8 cellular contexts compared by ENCODE assay signal in the genomic region with DNA sequence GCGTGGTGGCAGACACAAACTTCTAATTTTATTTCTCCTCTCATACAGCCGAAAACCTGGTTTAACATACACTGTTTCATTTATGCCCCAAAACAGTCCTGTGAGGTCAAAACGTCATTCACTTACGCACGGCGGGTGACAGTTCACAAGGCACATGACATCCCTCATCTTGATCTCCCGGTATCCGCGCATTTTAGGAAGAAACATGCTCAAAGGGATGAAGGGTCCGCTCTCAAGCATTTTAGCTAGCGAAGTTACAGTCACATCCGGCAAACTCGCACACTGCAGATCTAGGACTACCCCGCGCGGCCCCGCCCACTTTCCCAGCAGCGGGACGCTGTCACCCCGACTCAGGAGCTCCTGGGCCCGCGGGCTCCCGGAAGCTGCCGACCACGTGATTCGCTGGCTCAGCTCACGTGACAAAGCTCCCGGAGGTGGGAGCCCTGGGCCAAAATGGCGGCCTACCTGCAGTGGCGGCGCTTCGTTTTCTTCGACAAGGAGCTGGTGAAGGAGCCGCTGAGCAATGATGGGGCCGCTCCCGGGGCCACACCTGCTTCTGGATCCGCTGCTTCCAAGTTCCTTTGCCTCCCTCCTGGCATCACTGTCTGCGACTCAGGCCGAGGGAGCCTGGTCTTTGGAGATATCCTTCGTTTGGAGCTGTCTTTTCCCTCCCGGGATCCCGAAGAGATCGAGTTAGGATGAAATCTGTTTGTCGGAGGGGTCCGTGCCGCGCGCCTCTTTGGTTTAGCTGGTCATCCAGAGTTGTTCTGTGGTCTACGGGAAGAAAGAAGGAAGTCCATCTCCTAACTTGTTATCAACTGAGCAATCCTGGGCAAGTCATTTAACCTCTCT. TPM values are rescaled to one million over a fixed set of nuclear protein-coding genes. Genes with fewer than 3 reads are reported as not detected.
DNase-seq lines count a peak whose midpoint lies in the region; ATAC-seq and TF ChIP-seq lines count a peak whose summit lies in the region.

TSS of gene VPS11 (plus strand) at position 448 of the 852 bp plus-strand sequence. CDS start at position 454, 6 bp downstream.

- no peaks in the 10 kb centered on the region for H3K27me3 ChIP-seq in left ventricle myocardium inferior (ENCODE audit: low read depth)
- H3K27me3 ChIP-seq in prostate gland (replicated peaks; ENCODE audit: insufficient read depth), result no peaks in the 10 kb centered on the region

- H3K27ac Mint-ChIP-seq in T-helper 17 cell, result peak within 1 kb of the TSS; percentile 100

- in situ Hi-C loops in GM13977 (cut with MboI; ENCODE audit: low pct_unique_long_range_greater_than_20kb, low sequenced_read_pairs, unreplicated experiment), result no loop called here

- H3K4me1 ChIP-seq in left ventricle myocardium inferior (peaks cover 44% of the 10 kb centered on the region), prostate gland (replicated peaks) (peaks cover 9% of the 10 kb centered on the region), urinary bladder (ENCODE audit: insufficient read depth) (no peaks in the 10 kb centered on the region)

- TF ChIP-seq CTCF in GM13977 (IDR thresholded peaks at IDR 0.05; ENCODE audit: extremely low read depth, insufficient read depth, missing control alignments), result no peak
- TF ChIP-seq CTCF in left ventricle myocardium inferior (IDR thresholded peaks at IDR 0.05; ENCODE audit: borderline replicate concordance), result no peak
- TF ChIP-seq CTCF in prostate gland (IDR thresholded peaks at IDR 0.05), result peak in 1 of 4 experiments; percentile 20

- WGBS in prostate gland, result under 1% methylated on average over 49 of the region's 49 CpGs
- WGBS in urinary bladder, result under 1% methylated on average over 49 of the region's 49 CpGs

- no peaks in the 10 kb centered on the region for H3K27me3 Mint-ChIP-seq in T-helper 17 cell

- peaks cover under 1% of the 10 kb centered on the region for H3K36me3 Mint-ChIP-seq in T-helper 17 cell (ENCODE audit: low read depth)

- H3K27ac ChIP-seq in left ventricle myocardium inferior (replicated peaks), result peak within 1 kb of the TSS; percentile 91
- peak within 1 kb of the TSS; percentile 74 to 86 for H3K27ac ChIP-seq in prostate gland
- H3K27ac ChIP-seq in urinary bladder (ENCODE audit: low read depth), result peak within 1 kb of the TSS; percentile 78

- intact Hi-C loops in left ventricle myocardium inferior (cut with micrococcal nuclease), result no loop called here
- intact Hi-C loops in prostate gland (cut with DNase I), result no loop called here

- ATAC-seq in HG02870 (IDR thresholded peaks at IDR 0.05; ENCODE audit: unreplicated experiment), result peak; percentile 92
- peak; percentile 92 for ATAC-seq in T-helper 17 cell

- H3K4me3 ChIP-seq in left ventricle myocardium inferior (peak within 1 kb of the TSS; percentile 94), prostate gland (peak within 1 kb of the TSS; percentile 54 to 90), urinary bladder (ENCODE audit: low read depth, low read length) (peak within 1 kb of the TSS; percentile 71)

- H3K9me3 ChIP-seq in T-helper 17 cell (ENCODE audit: control insufficient read depth, low read length, poor library complexity, severe bottlenecking), result no peaks in the 10 kb centered on the region
- no peaks in the 10 kb centered on the region for H3K9me3 ChIP-seq in left ventricle myocardium inferior (replicated peaks)
- H3K9me3 ChIP-seq in prostate gland, result no peaks in the 10 kb centered on the region

- peaks cover 32% of the 10 kb centered on the region for H3K36me3 ChIP-seq in left ventricle myocardium inferior
- peaks cover 0 to 3% of the 10 kb centered on the region in 2 donors for H3K36me3 ChIP-seq in prostate gland
- H3K36me3 ChIP-seq in urinary bladder (ENCODE audit: insufficient read depth), result peaks cover 3% of the 10 kb centered on the region

- peaks cover 30% of the 10 kb centered on the region for H3K4me1 Mint-ChIP-seq in T-helper 17 cell

- peak; percentile 65 for TF ChIP-seq POLR2A in prostate gland (IDR thresholded peaks at IDR 0.05)

- DNase-seq in GM13977 (ENCODE audit: low spot score), result peak; percentile 97
- peak; percentile 43 for DNase-seq in NCI-H1694 treated with DMSO at 0.1 percent for 48 hours (lab: John Stamatoyannopoulos, UW)
- peak; percentile 91 to 99 (median 97) for DNase-seq in T-helper 17 cell
- peak; percentile 80 to 97 (median 92) for DNase-seq in amygdala (lab: John Stamatoyannopoulos, UW)
- DNase-seq in left ventricle myocardium inferior, result peak; percentile 99
- DNase-seq in prostate gland (ENCODE audit: low spot score), result peak; percentile 98

- peak within 1 kb of the TSS; percentile 93 for H3K4me3 Mint-ChIP-seq in T-helper 17 cell

RNA-seq across cellular contexts. Expression of gene VPS11, which starts in this region (rescaled TPM):
- 10 to 100 TPM; 58.3 to 68.0 TPM for total RNA-seq in T-helper 17 cell
- 22.0 TPM for total RNA-seq in left ventricle myocardium inferior
- 10 to 100 TPM; 41.1 to 49.1 TPM for total RNA-seq in prostate gland
- 20.2 TPM for total RNA-seq in urinary bladder
- 41.9 TPM for polyA plus RNA-seq in urinary bladder

Comparison
In these comparisons a context has a peak if more than half of its experiments do, and no peak if none do; other contexts are left out.
1. Peak in every context shown above with its lines: DNase-seq, ATAC-seq, H3K4me3 ChIP-seq and H3K27ac ChIP-seq.
2. DNase-seq: peak in every context shown above with its lines; median percentile 99 in left ventricle myocardium inferior; 98 in prostate gland; 97 in GM13977; 97 in T-helper 17 cell; 92 in amygdala; 43 in NCI-H1694 treated with DMSO at 0.1 percent for 48 hours.